In genomic region chr3:194098872-194099183, GRCh38 we compare ENCODE assay signal across 13 cellular contexts. TPM values are rescaled to one million over a fixed set of nuclear protein-coding genes. Genes with fewer than 3 reads are reported as not detected.
"Had no signal": no experiment of that assay in that cellular context is flagged by ENCODE, and none has a peak within 500 bp of the region (broad histone marks: within the 10 kb centered on the region; RNA-seq: fewer than 3 reads in every experiment).

No MANE protein-coding gene starts in this region.

- H3K27ac Mint-ChIP-seq: activated naive CD4-positive, alpha-beta T cell treated with anti-CD3 and anti-CD28 coated beads, Interleukin-2, amount 10 ng/mL, durations not matched to agents 7 days and 5 days; stimulated activated memory B cell treated with anti-CD40 and anti-IgM and Interleukin-4, amounts not matched to agents 10 μg/mL and 1 μg/mL and 100 μg/mL, for 72 hours; T-helper 17 cell; WTC11 had no signal

- H3K27me3 Mint-ChIP-seq: stimulated activated memory B cell treated with anti-CD40 and anti-IgM and Interleukin-4, amounts not matched to agents 10 μg/mL and 1 μg/mL and 100 μg/mL, for 72 hours had no signal

- H3K9me3 ChIP-seq: ascending aorta, gastroesophageal sphincter, heart right ventricle, neutrophil, tibial artery had no signal

- H3K4me3 Mint-ChIP-seq: activated naive CD4-positive, alpha-beta T cell treated with anti-CD3 and anti-CD28 coated beads, Interleukin-2, amount 10 ng/mL, durations not matched to agents 7 days and 5 days; stimulated activated memory B cell treated with anti-CD40 and anti-IgM and Interleukin-4, amounts not matched to agents 10 μg/mL and 1 μg/mL and 100 μg/mL, for 72 hours; T-helper 17 cell; WTC11 had no signal

- H3K27ac ChIP-seq: ascending aorta, cardiac muscle cell, dorsolateral prefrontal cortex, gastroesophageal sphincter, neutrophil, tibial artery had no signal

- H3K36me3 ChIP-seq: ascending aorta, cardiac muscle cell, gastroesophageal sphincter, heart right ventricle, neutrophil, tibial artery had no signal

- H3K9me3 Mint-ChIP-seq: activated naive CD4-positive, alpha-beta T cell treated with anti-CD3 and anti-CD28 coated beads, Interleukin-2, amount 10 ng/mL, durations not matched to agents 7 days and 5 days; stimulated activated memory B cell treated with anti-CD40 and anti-IgM and Interleukin-4, amounts not matched to agents 10 μg/mL and 1 μg/mL and 100 μg/mL, for 72 hours; WTC11 had no signal

- H3K36me3 Mint-ChIP-seq: activated naive CD4-positive, alpha-beta T cell treated with anti-CD3 and anti-CD28 coated beads, Interleukin-2, amount 10 ng/mL, durations not matched to agents 7 days and 5 days; stimulated activated memory B cell treated with anti-CD40 and anti-IgM and Interleukin-4, amounts not matched to agents 10 μg/mL and 1 μg/mL and 100 μg/mL, for 72 hours; WTC11 had no signal

- H3K27me3 ChIP-seq: ascending aorta, cardiac muscle cell had no signal

- H3K4me3 ChIP-seq: ascending aorta, cardiac muscle cell, dorsolateral prefrontal cortex, gastroesophageal sphincter, heart right ventricle, tibial artery had no signal

- ATAC-seq: gastroesophageal sphincter; stimulated activated memory B cell treated with anti-CD40 and anti-IgM and Interleukin-4, amounts not matched to agents 10 μg/mL and 1 μg/mL and 100 μg/mL, for 72 hours; T-helper 17 cell had no signal

- DNase-seq: activated CD4-positive, alpha-beta T cell treated with anti-CD3 and anti-CD28 coated beads, Interleukin-2, amount 50 U/mL, for 1 hour; activated naive CD4-positive, alpha-beta T cell treated with anti-CD3 and anti-CD28 coated beads, Interleukin-2, amount 10 ng/mL, durations not matched to agents 7 days and 5 days; dorsolateral prefrontal cortex; T-helper 17 cell; tibial artery had no signal

RNA-seq across cellular contexts. Expression of gene HES1, which starts 37.1 kb away (rescaled TPM):
- total RNA-seq: activated CD8-positive, alpha-beta memory T cell treated with anti-CD3 and anti-CD28 coated beads for 36 hours had no signal
